ENCODE assay signal across 8 cellular contexts in genomic region chr5:100900142-100900795, GRCh38. TPM values are rescaled to one million over a fixed set of nuclear protein-coding genes. Genes with fewer than 3 reads are reported as not detected.
DNase-seq lines count a peak whose midpoint lies in the region; ATAC-seq and TF ChIP-seq lines count a peak whose summit lies in the region.

No MANE protein-coding gene starts in this region.

- TF ChIP-seq CTCF in activated CD8-positive, alpha-beta T cell treated with anti-CD3 and anti-CD28 coated beads for 36 hours (IDR thresholded peaks at IDR 0.05): peak; percentile 18
- peak in 1 of 2 donors; percentile 29 for TF ChIP-seq CTCF in fibroblast of lung (conservative IDR thresholded peaks at IDR 0.05 in 1 of 2, IDR thresholded peaks at IDR 0.05 in 1 of 2; ENCODE audit: low read depth in 1 of 2, low read length in 2 of 2)
- peak in 2 of 3 experiments; percentile 10 to 23 for TF ChIP-seq CTCF in nephron (IDR thresholded peaks at IDR 0.05; ENCODE audit: unreplicated experiment in 3 of 3)
- TF ChIP-seq CTCF in upper lobe of right lung (IDR thresholded peaks at IDR 0.05): peak; percentile 47

- intact Hi-C loops in activated CD8-positive, alpha-beta T cell treated with anti-CD3 and anti-CD28 coated beads for 36 hours (cut with micrococcal nuclease): loop anchor here (1.0 to 5.0 kb wide), 6 partner anchors 10 to 363 kb away; partner anchors contain the start of gene FAM174A
- intact Hi-C loops in upper lobe of right lung (cut with DNase I): no loop called here

- no peaks in the 10 kb centered on the region for H3K36me3 ChIP-seq in fibroblast of lung (ENCODE audit: control insufficient read depth, insufficient read depth, low read length)
- H3K36me3 ChIP-seq in upper lobe of right lung: no peaks in the 10 kb centered on the region

- H3K9ac ChIP-seq in fibroblast of lung (ENCODE audit: insufficient read depth, low read length): no peak overlapping the region

- no peaks in the 10 kb centered on the region for H3K9me3 ChIP-seq in fibroblast of lung (ENCODE audit: control insufficient read depth, insufficient read depth, low read depth, low read length)
- H3K9me3 ChIP-seq in upper lobe of right lung: no peaks in the 10 kb centered on the region

- H3K27me3 ChIP-seq in fibroblast of lung (ENCODE audit: control insufficient read depth, insufficient read depth, low read length) (peaks cover 9% of the 10 kb centered on the region), upper lobe of right lung (no peaks in the 10 kb centered on the region)

- H3K4me3 ChIP-seq in fibroblast of lung (replicated peaks in 1 of 4; ENCODE audit: control extremely low read depth in 1 of 4, insufficient read depth in 1 of 4, low read depth in 3 of 4, low read length in 4 of 4): peak overlapping the region; percentile 5 to 81 (median 29)
- peak overlapping the region; percentile 55 for H3K4me3 ChIP-seq in upper lobe of right lung

- DNase-seq in DMS79 (lab: John Stamatoyannopoulos, UW): peak; percentile 30
- DNase-seq in NCI-H1436 (lab: John Stamatoyannopoulos, UW): peak; percentile 70
- DNase-seq in activated CD8-positive, alpha-beta T cell treated with anti-CD3 and anti-CD28 coated beads for 36 hours: peak; percentile 78
- DNase-seq in fibroblast of lung (ENCODE audit: low read depth in 2 of 2): peak; percentile 51 to 53
- peak; percentile 66 for DNase-seq in upper lobe of right lung

- ATAC-seq in GM21529 (IDR thresholded peaks at IDR 0.05; ENCODE audit: unreplicated experiment): peak; percentile 9
- peak; percentile 1 for ATAC-seq in activated CD8-positive, alpha-beta T cell treated with anti-CD3 and anti-CD28 coated beads for 36 hours
- ATAC-seq in upper lobe of right lung: peak; percentile 43
- ATAC-seq in HG02763 (IDR thresholded peaks at IDR 0.05; ENCODE audit: unreplicated experiment): no peak

- peaks cover 4% of the 10 kb centered on the region for H3K9me3 Mint-ChIP-seq in activated CD8-positive, alpha-beta T cell treated with anti-CD3 and anti-CD28 coated beads for 36 hours
- H3K9me3 Mint-ChIP-seq in nephron: no peaks in the 10 kb centered on the region

- H4K20me1 ChIP-seq in fibroblast of lung (ENCODE audit: control insufficient read depth, extremely low read depth, insufficient read depth, low read length): no peaks in the 10 kb centered on the region

- peak overlapping the region; percentile 98 for H3K4me3 Mint-ChIP-seq in activated CD8-positive, alpha-beta T cell treated with anti-CD3 and anti-CD28 coated beads for 36 hours
- peak overlapping the region; percentile 87 to 90 (median 90) for H3K4me3 Mint-ChIP-seq in nephron

- H3K27ac ChIP-seq in fibroblast of lung (ENCODE audit: insufficient read depth, low read length): no peak overlapping the region
- peak overlapping the region; percentile 88 for H3K27ac ChIP-seq in upper lobe of right lung

- peak overlapping the region; percentile 99 for H3K27ac Mint-ChIP-seq in activated CD8-positive, alpha-beta T cell treated with anti-CD3 and anti-CD28 coated beads for 36 hours
- peak overlapping the region in 2 of 3 experiments; percentile 27 to 46 for H3K27ac Mint-ChIP-seq in nephron

- H3K27me3 Mint-ChIP-seq in activated CD8-positive, alpha-beta T cell treated with anti-CD3 and anti-CD28 coated beads for 36 hours: no peaks in the 10 kb centered on the region
- H3K27me3 Mint-ChIP-seq in nephron (ENCODE audit: low read depth): peaks cover 39% of the 10 kb centered on the region

- H3K79me2 ChIP-seq in fibroblast of lung (ENCODE audit: control insufficient read depth, insufficient read depth, low read length): no peaks in the 10 kb centered on the region

- POLR2A ChIA-PET in activated CD8-positive, alpha-beta T cell treated with anti-CD3 and anti-CD28 coated beads for 36 hours (lab: Charles Lee): interaction anchor here (0.6 to 6.5 kb wide), 14 partner anchors 9 to 169 kb away, joined by 3 to 124 read pairs (median 7); no protein-coding TSS in a partner anchor

- H3K4me1 Mint-ChIP-seq in activated CD8-positive, alpha-beta T cell treated with anti-CD3 and anti-CD28 coated beads for 36 hours (ENCODE audit: low read depth): peaks cover 35% of the 10 kb centered on the region
- H3K4me1 Mint-ChIP-seq in nephron: peaks cover 20% of the 10 kb centered on the region

- H3K36me3 Mint-ChIP-seq in activated CD8-positive, alpha-beta T cell treated with anti-CD3 and anti-CD28 coated beads for 36 hours (ENCODE audit: low read depth): peaks cover 47% of the 10 kb centered on the region
- no peaks in the 10 kb centered on the region for H3K36me3 Mint-ChIP-seq in nephron (ENCODE audit: low read depth)

- CTCF ChIA-PET in activated CD8-positive, alpha-beta T cell treated with anti-CD3 and anti-CD28 coated beads for 36 hours (lab: Charles Lee): interaction anchor here (0.6 to 5.2 kb wide), 14 partner anchors 8 to 224 kb away, joined by 3 to 43 read pairs (median 10); no protein-coding TSS in a partner anchor

- peak overlapping the region; percentile 54 for H3K4me2 ChIP-seq in fibroblast of lung (ENCODE audit: extremely low read depth, insufficient read depth, low read length)

- H3K4me1 ChIP-seq in fibroblast of lung (ENCODE audit: control insufficient read depth, extremely low read depth, insufficient read depth, low read length) (no peaks in the 10 kb centered on the region), upper lobe of right lung (peaks cover 5% of the 10 kb centered on the region)

- H2AFZ ChIP-seq in fibroblast of lung (ENCODE audit: low read length): no peak overlapping the region

RNA-seq across cellular contexts. Expression of gene ST8SIA4, which starts 2.8 kb away (rescaled TPM):
- 10 to 100 TPM; 31.6 to 34.1 TPM for total RNA-seq in activated CD8-positive, alpha-beta T cell treated with anti-CD3 and anti-CD28 coated beads for 36 hours
- 0.26 and 0.33 TPM in 2 replicates for total RNA-seq in fibroblast of lung
- 0.02 and 0.05 TPM in 2 replicates for polyA plus RNA-seq in fibroblast of lung
- 0.07 TPM in 1 of 2 replicates, not detected in the other for polyA plus RNA-seq in fibroblast of lung (2012)
- polyA minus RNA-seq in fibroblast of lung (ENCODE audit: low replicate concordance): not detected in 2 replicates
- total RNA-seq in upper lobe of right lung: 17.8 TPM

Comparison
In these comparisons a context has a peak if more than half of its experiments do, and no peak if none do; other contexts are left out.
1. RNA of gene ST8SIA4, which starts 2.8 kb away (total RNA-seq): 31.6 to 34.1 TPM in activated CD8-positive, alpha-beta T cell treated with anti-CD3 and anti-CD28 coated beads for 36 hours and 17.8 TPM in upper lobe of right lung (single experiment); 0.26 to 0.33 TPM in fibroblast of lung; every median in the first group is over 10 times any median in the second.
2. Peak in every context shown above with its lines, with median percentiles within 50 percentile points of each other: DNase-seq.